ENCODE assay signal across 20 cellular contexts in genomic region chr1:1773874-1774273, GRCh38. TPM values are rescaled to one million over a fixed set of nuclear protein-coding genes. Genes with fewer than 3 reads are reported as not detected.
A peak's percentile ranks its signal among the peaks of the same experiment; 100 is the strongest.
DNase-seq lines count a peak whose midpoint lies in the region; ATAC-seq, FAIRE-seq and TF ChIP-seq lines count a peak whose summit lies in the region.
"Had no signal": no experiment of that assay in that cellular context is flagged by ENCODE, and none has a peak within 500 bp of the region (broad histone marks: within the 10 kb centered on the region; RNA-seq: fewer than 3 reads in every experiment).

No MANE protein-coding gene starts in this region.

- no peak overlapping the region for H2AK9ac ChIP-seq in IMR-90 (replicated peaks; ENCODE audit: low read depth, low read length, poor library complexity)

- H4K91ac ChIP-seq in IMR-90 (ENCODE audit: insufficient read depth, low read depth, low read length) (no peak overlapping the region), trophoblast cell (ENCODE audit: low read depth, low read length) (no peak overlapping the region)

- H3K9me1 ChIP-seq in IMR-90 (ENCODE audit: insufficient read depth, low read length): peaks cover 6% of the 10 kb centered on the region
- no peaks in the 10 kb centered on the region for H3K9me1 ChIP-seq in K562 (ENCODE audit: control insufficient read depth, insufficient read depth, low read length)

- TF ChIP-seq RAD21 in A549 (conservative IDR thresholded peaks at IDR 0.05 in 1 of 2, IDR thresholded peaks at IDR 0.05 in 1 of 2) (no peak), IMR-90 (IDR thresholded peaks at IDR 0.05; ENCODE audit: low read length) (no peak), K562 (CRISPR knock-in tag; conservative IDR thresholded peaks at IDR 0.05 in 1 of 2, IDR thresholded peaks at IDR 0.05 in 1 of 2) (no peak)

- intact Hi-C loops in IMR-90 (cut with micrococcal nuclease): no loop called here
- intact Hi-C loops in K562 (cut with micrococcal nuclease): no loop called here

- H4K8ac ChIP-seq in IMR-90 (ENCODE audit: low read depth in 2 of 2, low read length in 2 of 2) (no peak overlapping the region), trophoblast cell (ENCODE audit: low read depth, low read length) (no peak overlapping the region)

- H4K20me1 ChIP-seq in IMR-90 (ENCODE audit: insufficient read depth, low read length) (peaks cover 27% of the 10 kb centered on the region), K562 (replicated peaks; ENCODE audit: control insufficient read depth, insufficient read depth, low read length) (peaks cover 16% of the 10 kb centered on the region; the same call in 1 of the 2 replicates)

- H3K36me3 ChIP-seq in IMR-90 (ENCODE audit: control insufficient read depth, insufficient read depth, low read length): peaks cover 10% of the 10 kb centered on the region
- H3K36me3 ChIP-seq in K562 (ENCODE audit: control insufficient read depth, insufficient read depth, low read length): peaks cover 69% of the 10 kb centered on the region
- H3K36me3 ChIP-seq in trophoblast cell (ENCODE audit: control insufficient read depth in 1 of 2, insufficient read depth in 2 of 2, low read length in 2 of 2): peaks cover 11 to 13% of the 10 kb centered on the region in 2 experiments

- no peak overlapping the region for H2BK20ac ChIP-seq in IMR-90 (ENCODE audit: low read depth, low read length)

- H3K23ac ChIP-seq in IMR-90 (ENCODE audit: low read depth, low read length) (no peak overlapping the region), trophoblast cell (ENCODE audit: low read length) (no peak overlapping the region)

- no peak for TF ChIP-seq POLR2A in A549 (IDR thresholded peaks at IDR 0.05; ENCODE audit: low read length)
- no peak for TF ChIP-seq POLR2A in IMR-90 (IDR thresholded peaks at IDR 0.05; ENCODE audit: low read depth, low read length)
- no peak for TF ChIP-seq POLR2A in K562 (conservative IDR thresholded peaks at IDR 0.05)

- TF ChIP-seq CTCF in A549 (IDR thresholded peaks at IDR 0.05) (no peak), IMR-90 (conservative IDR thresholded peaks at IDR 0.05; ENCODE audit: low read depth, low read length) (no peak), K562 (IDR thresholded peaks at IDR 0.05 in 2 of 3, conservative IDR thresholded peaks at IDR 0.05 in 1 of 3; ENCODE audit: insufficient read depth in 2 of 3, low read depth in 1 of 3, low read length in 3 of 3) (no peak)

- H3K18ac ChIP-seq in IMR-90 (ENCODE audit: low read depth, low read length): no peak overlapping the region
- no peak overlapping the region for H3K18ac ChIP-seq in trophoblast cell (ENCODE audit: low read length)

- H3K4ac ChIP-seq in IMR-90 (ENCODE audit: low read depth, low read length) (no peak overlapping the region), trophoblast cell (ENCODE audit: low read depth, low read length) (peak overlapping the region; percentile 80)

- FAIRE-seq in A549 (lab: Jason Lieb, UNC) (no peak), K562 (lab: Jason Lieb, UNC) (no peak)
- FAIRE-seq: G401.6, GM12892 had no signal

- dilution Hi-C loops in IMR-90 (cut with HindIII; ENCODE audit: low sequenced_read_pairs, unreplicated experiment): no loop called here

- H2BK120ac ChIP-seq in IMR-90 (ENCODE audit: low read depth, low read length) (no peak overlapping the region), trophoblast cell (ENCODE audit: insufficient read depth, low read length, poor library complexity) (no peak overlapping the region)

- H2AFZ ChIP-seq in IMR-90 (replicated peaks; ENCODE audit: low read length, poor library complexity) (no peak overlapping the region), K562 (ENCODE audit: low read depth, low read length) (no peak overlapping the region), trophoblast cell (ENCODE audit: insufficient read depth, low read length, poor library complexity) (no peak overlapping the region)
- H2AFZ ChIP-seq: GM23338 had no signal

- H3K14ac ChIP-seq in IMR-90 (replicated peaks; ENCODE audit: low read depth, low read length) (no peak overlapping the region), trophoblast cell (ENCODE audit: low read length) (no peak overlapping the region)

- peaks cover 19 to 46% of the 10 kb centered on the region in 2 experiments for H3K79me1 ChIP-seq in IMR-90 (ENCODE audit: low read depth in 1 of 2, low read length in 2 of 2)
- peaks cover 9% of the 10 kb centered on the region for H3K79me1 ChIP-seq in trophoblast cell (ENCODE audit: low read length)

- POLR2A ChIA-PET in A549 (lab: Yijun Ruan, JAX) (no interaction called here), IMR-90 (lab: Charles Lee; ENCODE audit: unreplicated experiment) (no interaction called here), K562 (lab: Yijun Ruan, JAX) (interaction anchor here (0.6 kb wide), 1 partner anchor 52 kb away, joined by 3 read pairs; no protein-coding TSS in a partner anchor)

- no peak overlapping the region for H4K12ac ChIP-seq in trophoblast cell (ENCODE audit: low read depth, low read length)

- H3K56ac ChIP-seq in IMR-90 (ENCODE audit: extremely low read depth, insufficient read depth, low read length): no peak overlapping the region

- no peak for DNase-seq in A549 (ENCODE audit: low read depth in 1 of 2, low spot score in 1 of 2)
- no peak for DNase-seq in IMR-90
- no peak for DNase-seq in K562 (ENCODE audit: extremely low read depth in 1 of 4, low spot score in 3 of 4)
- DNase-seq in trophoblast cell: no peak
- no peak for DNase-seq in NCI-H524 treated with DMSO at 0.1 percent for 48 hours (lab: John Stamatoyannopoulos, UW)
- no peak for DNase-seq in amygdala (lab: John Stamatoyannopoulos, UW)
- DNase-seq: 8988T; Caco-2; CD4-positive, CD25-positive, alpha-beta regulatory T cell; CD8-positive, alpha-beta T cell; DMS153; DND-41; H9 had no signal

- ATAC-seq in A549: no peak
- no peak for ATAC-seq in IMR-90 (ENCODE audit: low read depth)
- ATAC-seq in K562: no peak
- no peak for ATAC-seq in HG02610 (IDR thresholded peaks at IDR 0.05; ENCODE audit: unreplicated experiment)
- ATAC-seq: CD8-positive, alpha-beta T cell; GM23338; HCT116 had no signal

- H3K79me2 ChIP-seq in K562 (ENCODE audit: control insufficient read depth, insufficient read depth, low read length) (peaks cover 91% of the 10 kb centered on the region), trophoblast cell (ENCODE audit: control insufficient read depth, insufficient read depth, low read length, poor library complexity) (peaks cover 20% of the 10 kb centered on the region)

- H2BK15ac ChIP-seq in IMR-90 (ENCODE audit: low read depth, low read length): no peak overlapping the region

- H3K4me2 ChIP-seq in A549 (no peak overlapping the region), IMR-90 (ENCODE audit: low read depth, low read length) (no peak overlapping the region), K562 (ENCODE audit: insufficient read depth, low read length) (no peak overlapping the region), trophoblast cell (ENCODE audit: low read length) (no peak overlapping the region)
- H3K4me2 ChIP-seq: GM23338 had no signal

- H3K4me1 ChIP-seq in A549 (peaks cover 11% of the 10 kb centered on the region; the same call in 2 of the 3 replicates), IMR-90 (ENCODE audit: control insufficient read depth, insufficient read depth, low read length) (peaks cover 7% of the 10 kb centered on the region), K562 (replicated peaks in 1 of 2; ENCODE audit: control insufficient read depth in 2 of 2, insufficient read depth in 2 of 2, low read length in 2 of 2) (peaks cover 22 to 31% of the 10 kb centered on the region in 2 experiments), trophoblast cell (ENCODE audit: control insufficient read depth in 1 of 2, insufficient read depth in 2 of 2, low read length in 2 of 2) (peaks cover 4 to 12% of the 10 kb centered on the region in 2 experiments)

- TF ChIP-seq EP300 in A549 (IDR thresholded peaks at IDR 0.05) (no peak), K562 (IDR thresholded peaks at IDR 0.05; ENCODE audit: low read length) (no peak)

- in situ Hi-C loops in IMR-90 (cut with MboI; ENCODE audit: low sequenced_read_pairs) (no loop called here), K562 (cut with MboI) (no loop called here)

- H2BK5ac ChIP-seq in IMR-90 (ENCODE audit: low read depth, low read length, poor library complexity, severe bottlenecking) (no peak overlapping the region), trophoblast cell (ENCODE audit: low read depth, low read length, poor library complexity) (no peak overlapping the region)

- no peak overlapping the region for H4K5ac ChIP-seq in IMR-90 (ENCODE audit: low read depth, low read length)

- CTCF ChIA-PET in A549 (lab: Yijun Ruan, JAX): interaction anchor here (1.0 to 1.8 kb wide), 3 partner anchors 10 to 15 kb away, joined by 4 to 5 read pairs (median 5); no protein-coding TSS in a partner anchor
- CTCF ChIA-PET in IMR-90 (lab: Yijun Ruan, JAX): no interaction called here
- CTCF ChIA-PET in K562 (lab: Yijun Ruan, JAX; ENCODE audit: low intra/inter-chr PET ratio): no interaction called here

- H3K9me3 ChIP-seq in A549 (peaks cover 15% of the 10 kb centered on the region; the same call in 2 of the 3 replicates), IMR-90 (ENCODE audit: control insufficient read depth, insufficient read depth, low read length) (peaks cover 8% of the 10 kb centered on the region), K562 (replicated peaks; ENCODE audit: control insufficient read depth, insufficient read depth, low read depth, low read length) (peaks cover 14% of the 10 kb centered on the region), trophoblast cell (ENCODE audit: insufficient read depth, low read depth, low read length) (peaks cover 2% of the 10 kb centered on the region)

- no peak overlapping the region for H2BK12ac ChIP-seq in trophoblast cell (ENCODE audit: low read length)

- H3K4me3 ChIP-seq in A549 (no peak overlapping the region), IMR-90 (ENCODE audit: insufficient read depth, low read depth, low read length) (no peak overlapping the region), K562 (no peak overlapping the region), trophoblast cell (ENCODE audit: low read depth, low read length) (no peak overlapping the region)
- H3K4me3 ChIP-seq: BLaER1, GM23338 had no signal

- H2AK5ac ChIP-seq in IMR-90 (ENCODE audit: low read depth, low read length) (no peak overlapping the region), trophoblast cell (ENCODE audit: low read length) (no peak overlapping the region)

- 94% methylated on average over 4 of the region's 4 CpGs for WGBS in A549 (ENCODE audit: missing lambda C conversion rate)
- WGBS in IMR-90 (ENCODE audit: extremely low coverage in 2 of 2, insufficient read length in 1 of 2), 2 experiments: 100% methylated on average over 2 of the region's 4 CpGs; no CpG with 5 or more reads in 1 of the 2 experiments
- 100% methylated on average over 4 of the region's 4 CpGs for WGBS in K562 (ENCODE audit: insufficient coverage, low coverage, missing lambda C conversion rate)
- no CpG with 5 or more reads among the region's 4 CpGs for WGBS in trophoblast cell (ENCODE audit: extremely low coverage, insufficient coverage, insufficient read length)

- H3K9ac ChIP-seq in IMR-90 (ENCODE audit: low read depth, low read length): no peak overlapping the region
- no peak overlapping the region for H3K9ac ChIP-seq in K562 (ENCODE audit: insufficient read depth in 1 of 2, low read depth in 2 of 2, low read length in 2 of 2)
- H3K9ac ChIP-seq in trophoblast cell (ENCODE audit: low read length): no peak overlapping the region
- H3K9ac ChIP-seq: BLaER1 had no signal

- no peak overlapping the region for H3K27ac ChIP-seq in A549
- H3K27ac ChIP-seq in IMR-90 (ENCODE audit: insufficient read depth, low read length): no peak overlapping the region
- no peak overlapping the region for H3K27ac ChIP-seq in K562 (ENCODE audit: extremely low read depth, low read depth, low read length)
- no peak overlapping the region for H3K27ac ChIP-seq in trophoblast cell (ENCODE audit: low read depth, low read length)
- H3K27ac ChIP-seq: BLaER1, C4-2B had no signal

- no TSS peak for BruUV-seq in IMR-90 (replicated peaks; lab: Mats Ljungman, UMichigan)
- no TSS peak for BruUV-seq in K562 (replicated peaks; lab: Mats Ljungman, UMichigan)

- H3K27me3 ChIP-seq in IMR-90 (ENCODE audit: control insufficient read depth, insufficient read depth, low read length) (no peaks in the 10 kb centered on the region), K562 (ENCODE audit: control insufficient read depth in 2 of 2, insufficient read depth in 2 of 2, low read length in 2 of 2) (no peaks in the 10 kb centered on the region), trophoblast cell (ENCODE audit: insufficient read depth, low read length) (no peaks in the 10 kb centered on the region)
- H3K27me3 ChIP-seq: BLaER1 had no signal

RNA-seq across cellular contexts. Expression of gene NADK, which starts 4.4 kb away (rescaled TPM):
- polyA plus RNA-seq in A549 (2011; rRNA removed) (32.9 and 35.8 TPM in 2 replicates), A549 (2017; fragmentation: RNase III; extraction: RNeasy Plus Mini Kit Qiagen cat#74134 plus additional on column Dnase treatment) (37.1 to 40.0 TPM (median 38.4 TPM) in 3 replicates), IMR-90 (2012; rRNA removed) (56.1 and 57.5 TPM in 2 replicates), K562 (2011; rRNA removed) (99.6 and 121 TPM in 2 replicates), K562 (2014; fragmentation: Illumina TruSeq; extraction: Trizol) (75.1 and 81.2 TPM in 2 replicates), K562 (2014; fragmentation: Nextera tagmentation; extraction: Ambion mirVana) (1 to 10 TPM; 1.5 to 2.1 TPM), K562 (2014; rRNA removed) (131 and 149 TPM in 2 replicates)
- polyA plus RNA-seq in A549 (2012; cell fraction: cytosol; rRNA removed): 59.4 and 67.3 TPM in 2 replicates
- 99.9 and 131 TPM in 2 replicates for polyA plus RNA-seq in A549 (2012; cell fraction: nucleus; rRNA removed)
- 20.1 and 27.9 TPM in 2 replicates for polyA minus RNA-seq in A549 (2011; rRNA and poly(A)+ RNA removed)
- total RNA-seq in IMR-90 (2012; rRNA removed) (12.5 and 13.6 TPM in 2 replicates), K562 (2014; rRNA removed) (116 and 133 TPM in 2 replicates), K562 (2014; rRNA removed; fragmentation: Illumina TruSeq; extraction: Trizol) (35.7 and 46.1 TPM in 2 replicates), K562 (2015; rRNA removed; fragmentation: Illumina TruSeq; extraction: Trizol) (63.0 and 66.6 TPM in 2 replicates), K562 (2021) (131 and 135 TPM in 2 replicates)
- 34.3 and 43.7 TPM in 2 replicates for polyA plus RNA-seq in IMR-90 (2012; cell fraction: cytosol; rRNA removed)
- polyA plus RNA-seq in IMR-90 (2012; cell fraction: nucleus; rRNA removed; ENCODE audit: low replicate concordance): 99.9 and 143 TPM in 2 replicates
- total RNA-seq in K562 (2011; cell fraction: chromatin; rRNA removed; ENCODE audit: low replicate concordance): 266 and 574 TPM in 2 replicates
- total RNA-seq in K562 (2011; cell fraction: nucleolus; rRNA removed): 372 and 388 TPM in 2 replicates
- 193 and 246 TPM in 2 replicates for total RNA-seq in K562 (2011; cell fraction: nucleoplasm; rRNA removed)
- 62.8 and 91.9 TPM in 2 replicates for polyA plus RNA-seq in K562 (2011; cell fraction: cytosol; rRNA removed)
- polyA plus RNA-seq in K562 (2011; cell fraction: nucleus; rRNA removed): 448 and 488 TPM in 2 replicates
- polyA plus RNA-seq in K562 (2012): 76.9 and 85.6 TPM in 2 replicates
- 23.4 and 41.8 TPM in 2 replicates for polyA minus RNA-seq in K562 (2011; rRNA and poly(A)+ RNA removed)
- 54.8 and 55.2 TPM in 2 replicates for polyA minus RNA-seq in K562 (2011; cell fraction: cytosol; rRNA and poly(A)+ RNA removed)
- 94.5 and 123 TPM in 2 replicates for polyA minus RNA-seq in K562 (2011; cell fraction: nucleus; rRNA and poly(A)+ RNA removed)
- polyA plus RNA-seq in trophoblast cell (2013): 38.9 and 41.2 TPM in 2 replicates

RNA-seq across cellular contexts. Expression of gene CDK11A, which starts 49.7 kb away (rescaled TPM):
- polyA plus RNA-seq in A549 (2011; rRNA removed): 6.7 and 13.7 TPM in 2 replicates
- 14.4 and 18.0 TPM in 2 replicates for polyA plus RNA-seq in A549 (2012; cell fraction: cytosol; rRNA removed)
- 147 and 150 TPM in 2 replicates for polyA plus RNA-seq in A549 (2012; cell fraction: nucleus; rRNA removed)
- polyA plus RNA-seq in A549 (2017; fragmentation: RNase III; extraction: RNeasy Plus Mini Kit Qiagen cat#74134 plus additional on column Dnase treatment): 34.1 to 40.9 TPM (median 36.4 TPM) in 3 replicates
- polyA minus RNA-seq in A549 (2011; rRNA and poly(A)+ RNA removed): 7.4 and 12.4 TPM in 2 replicates
- 1.8 and 5.8 TPM in 2 replicates for total RNA-seq in IMR-90 (2012; rRNA removed)
- 17.1 and 20.0 TPM in 2 replicates for polyA plus RNA-seq in IMR-90 (2012; rRNA removed)
- polyA plus RNA-seq in IMR-90 (2012; cell fraction: cytosol; rRNA removed): 3.5 and 3.9 TPM in 2 replicates
- 83.0 and 135 TPM in 2 replicates for polyA plus RNA-seq in IMR-90 (2012; cell fraction: nucleus; rRNA removed; ENCODE audit: low replicate concordance)
- total RNA-seq in K562 (2011; cell fraction: chromatin; rRNA removed; ENCODE audit: low replicate concordance): 123 and 215 TPM in 2 replicates
- total RNA-seq in K562 (2011; cell fraction: nucleolus; rRNA removed): 128 and 164 TPM in 2 replicates
- total RNA-seq in K562 (2011; cell fraction: nucleoplasm; rRNA removed): 71.6 and 88.8 TPM in 2 replicates
- total RNA-seq in K562 (2014; rRNA removed): 44.4 and 48.8 TPM in 2 replicates
- 15.2 and 18.4 TPM in 2 replicates for total RNA-seq in K562 (2014; rRNA removed; fragmentation: Illumina TruSeq; extraction: Trizol)
- total RNA-seq in K562 (2015; rRNA removed; fragmentation: Illumina TruSeq; extraction: Trizol): 33.6 and 43.9 TPM in 2 replicates
- total RNA-seq in K562 (2021): 58.5 and 71.0 TPM in 2 replicates
- polyA plus RNA-seq in K562 (2011; rRNA removed): 13.0 and 17.4 TPM in 2 replicates
- 10.4 and 24.1 TPM in 2 replicates for polyA plus RNA-seq in K562 (2011; cell fraction: cytosol; rRNA removed)
- 167 and 314 TPM in 2 replicates for polyA plus RNA-seq in K562 (2011; cell fraction: nucleus; rRNA removed)
- 54.0 and 63.7 TPM in 2 replicates for polyA plus RNA-seq in K562 (2012)
- polyA plus RNA-seq in K562 (2014; fragmentation: Illumina TruSeq; extraction: Trizol): 49.8 and 53.1 TPM in 2 replicates
- 1 to 10 TPM; 4.5 to 8.4 TPM for polyA plus RNA-seq in K562 (2014; fragmentation: Nextera tagmentation; extraction: Ambion mirVana)
- 49.5 and 67.0 TPM in 2 replicates for polyA plus RNA-seq in K562 (2014; rRNA removed)
- 8.1 and 9.7 TPM in 2 replicates for polyA minus RNA-seq in K562 (2011; rRNA and poly(A)+ RNA removed)
- 143 and 147 TPM in 2 replicates for polyA minus RNA-seq in K562 (2011; cell fraction: cytosol; rRNA and poly(A)+ RNA removed)
- polyA minus RNA-seq in K562 (2011; cell fraction: nucleus; rRNA and poly(A)+ RNA removed): 39.7 and 41.0 TPM in 2 replicates
- 32.6 and 35.0 TPM in 2 replicates for polyA plus RNA-seq in trophoblast cell (2013)

Comparison
In these comparisons a context has a peak if more than half of its experiments do, and no peak if none do; other contexts are left out.
1. Of the 35 proteins assayed by ChIP-seq in both K562 and A549: peak only in K562: none; only in A549: none; in both: MAFK; in neither: 34.